Comparison of ENCODE assay signal across 1 cellular context in genomic region chr20:37209193-37209592, GRCh38.
TF ChIP-seq lines count a peak whose summit lies in the region.

No MANE protein-coding gene starts in this region.

TF ChIP-seq in HepG2, 621 proteins besides CTCF, POLR2A, EP300 and RAD21:
- peak; percentile 64 for TF ChIP-seq ZNF121 (CRISPR knock-in tag; IDR thresholded peaks at IDR 0.05)
- peak; percentile 56; the same call in 1 of the 2 replicates for TF ChIP-seq CEBPB (IDR thresholded peaks at IDR 0.05; ENCODE audit: borderline replicate concordance, low read depth, low read length)
- TF ChIP-seq TAF15 (IDR thresholded peaks at IDR 0.05; ENCODE audit: low read depth, low read length, poor library complexity, severe bottlenecking): no peak
- TF ChIP-seq ZNF770 (CRISPR knock-in tag; IDR thresholded peaks at IDR 0.05): 0 out of 2 replicates have a peak, but pooled peaks have one; percentile 55
- TF ChIP-seq ZNF101 (CRISPR knock-in tag; IDR thresholded peaks at IDR 0.05; ENCODE audit: borderline replicate concordance, low read depth): no peak
- no peak for TF ChIP-seq ZSCAN25 (CRISPR knock-in tag; IDR thresholded peaks at IDR 0.05)
